ENCODE assay signal across 8 cellular contexts in genomic region chr3:57958642-57959406, GRCh38. TPM values are rescaled to one million over a fixed set of nuclear protein-coding genes. Genes with fewer than 3 reads are reported as not detected.
DNase-seq lines count a peak whose midpoint lies in the region; ATAC-seq and TF ChIP-seq lines count a peak whose summit lies in the region.

No MANE protein-coding gene starts in this region.

- DNase-seq in LoVo (ENCODE audit: low spot score): peak; percentile 64
- peak; percentile 16 to 44 for DNase-seq in erythroblast (lab: John Stamatoyannopoulos, UW)
- no peak for DNase-seq in epidermal melanocyte (ENCODE audit: insufficient read length, low spot score)
- DNase-seq in H7: no peak
- no peak for DNase-seq in NCI-H748 (lab: John Stamatoyannopoulos, UW; ENCODE audit: unreplicated experiment)

- TF ChIP-seq CTCF in DOHH2 (IDR thresholded peaks at IDR 0.05; ENCODE audit: low read depth, low read length, poor library complexity, severe bottlenecking): no peak
- no peak for TF ChIP-seq CTCF in neutrophil (IDR thresholded peaks at IDR 0.05)

- H3K79me2 ChIP-seq in DOHH2 (ENCODE audit: control insufficient read depth, low read length): no peaks in the 10 kb centered on the region

- H3K27ac ChIP-seq in DOHH2 (ENCODE audit: low read depth, low read length): no peak overlapping the region
- peak overlapping the region; percentile 69 for H3K27ac ChIP-seq in neutrophil

- no peak for TF ChIP-seq POLR2A in erythroblast (IDR thresholded peaks at IDR 0.05; ENCODE audit: low read length)

- H3K36me3 ChIP-seq in DOHH2 (ENCODE audit: control insufficient read depth, low read length): no peaks in the 10 kb centered on the region
- H3K36me3 ChIP-seq in neutrophil: no peaks in the 10 kb centered on the region
- no peaks in the 10 kb centered on the region for H3K36me3 ChIP-seq in H7 (replicated peaks; ENCODE audit: control insufficient read depth, insufficient read depth, low read length)

- H3K9me3 ChIP-seq in DOHH2 (ENCODE audit: control insufficient read depth, insufficient read depth, low read length) (no peaks in the 10 kb centered on the region), neutrophil (no peaks in the 10 kb centered on the region)

- no peaks in the 10 kb centered on the region for H3K9me2 ChIP-seq in DOHH2 (replicated peaks; ENCODE audit: control insufficient read depth, low read length)

- H3F3A ChIP-seq in DOHH2 (ENCODE audit: control insufficient read depth, insufficient read depth): no peaks in the 10 kb centered on the region

- peak overlapping the region; percentile 55 for H3K4me2 ChIP-seq in DOHH2 (ENCODE audit: low read length)

- H3K4me3 ChIP-seq in DOHH2 (ENCODE audit: low read length) (peak overlapping the region; percentile 45), neutrophil (ENCODE audit: low read depth in 1 of 2, low read length in 1 of 2) (peak overlapping the region in 1 of 2 experiments; percentile 47), H7 (ENCODE audit: insufficient read depth, low read depth, low read length) (no peak overlapping the region)

- ATAC-seq in HG03460 (IDR thresholded peaks at IDR 0.05; ENCODE audit: unreplicated experiment): no peak

- H3K4me1 ChIP-seq in DOHH2 (ENCODE audit: control insufficient read depth, low read length): peaks cover 22% of the 10 kb centered on the region
- peaks cover 12 to 19% of the 10 kb centered on the region in 2 experiments for H3K4me1 ChIP-seq in neutrophil (ENCODE audit: control insufficient read depth in 1 of 2, insufficient read depth in 1 of 2, low read depth in 1 of 2, low read length in 1 of 2)

- H3K27me3 ChIP-seq in DOHH2 (ENCODE audit: control insufficient read depth, low read length) (no peaks in the 10 kb centered on the region), neutrophil (no peaks in the 10 kb centered on the region), H7 (ENCODE audit: control insufficient read depth, insufficient read depth, low read length) (no peaks in the 10 kb centered on the region)

- no peaks in the 10 kb centered on the region for H4K20me1 ChIP-seq in DOHH2 (ENCODE audit: control insufficient read depth, insufficient read depth, low read depth, low read length)

RNA-seq across cellular contexts. Expression of gene FLNB, which starts 49.4 kb away (rescaled TPM):
- total RNA-seq in H7 (2014; rRNA removed; shearing (Covaris generic)): 75.4 and 116 TPM in 2 replicates

Comparison
In these comparisons a context has a peak if more than half of its experiments do, and no peak if none do; other contexts are left out.
1. DNase-seq: peak in LoVo (single experiment) and erythroblast (2 of 2); none in epidermal melanocyte (single experiment), H7 (single experiment) and NCI-H748 (single experiment).